ENCODE assay signal across 1 cellular context in genomic region chr3:171732741-171733140, GRCh38.
TF ChIP-seq lines count a peak whose summit lies in the region.

No MANE protein-coding gene starts in this region.

TF ChIP-seq in SK-N-SH treated with all-trans-retinoic acid at 6 μM for 48 hours, 23 proteins besides CTCF, POLR2A, EP300 and RAD21 (continued from another document):
- TF ChIP-seq PATZ1 (CRISPR knock-in tag; IDR thresholded peaks at IDR 0.05; ENCODE audit: borderline replicate concordance) = no peak
- TF ChIP-seq ZNF70 (CRISPR knock-in tag; IDR thresholded peaks at IDR 0.05) = no peak
- no peak for TF ChIP-seq ZNF565 (CRISPR knock-in tag; conservative IDR thresholded peaks at IDR 0.05; ENCODE audit: low read depth)
- TF ChIP-seq ESRRG (CRISPR knock-in tag; IDR thresholded peaks at IDR 0.05) = no peak
